1 cellular context compared by ENCODE assay signal in genomic region chr1:204207136-204207616, GRCh38.
TF ChIP-seq lines count a peak whose summit lies in the region.

No MANE protein-coding gene starts in this region.

TF ChIP-seq in K562, 482 proteins besides CTCF, POLR2A, EP300 and RAD21 (continued from another document and continues in another):
- TF ChIP-seq, protein P1, sequence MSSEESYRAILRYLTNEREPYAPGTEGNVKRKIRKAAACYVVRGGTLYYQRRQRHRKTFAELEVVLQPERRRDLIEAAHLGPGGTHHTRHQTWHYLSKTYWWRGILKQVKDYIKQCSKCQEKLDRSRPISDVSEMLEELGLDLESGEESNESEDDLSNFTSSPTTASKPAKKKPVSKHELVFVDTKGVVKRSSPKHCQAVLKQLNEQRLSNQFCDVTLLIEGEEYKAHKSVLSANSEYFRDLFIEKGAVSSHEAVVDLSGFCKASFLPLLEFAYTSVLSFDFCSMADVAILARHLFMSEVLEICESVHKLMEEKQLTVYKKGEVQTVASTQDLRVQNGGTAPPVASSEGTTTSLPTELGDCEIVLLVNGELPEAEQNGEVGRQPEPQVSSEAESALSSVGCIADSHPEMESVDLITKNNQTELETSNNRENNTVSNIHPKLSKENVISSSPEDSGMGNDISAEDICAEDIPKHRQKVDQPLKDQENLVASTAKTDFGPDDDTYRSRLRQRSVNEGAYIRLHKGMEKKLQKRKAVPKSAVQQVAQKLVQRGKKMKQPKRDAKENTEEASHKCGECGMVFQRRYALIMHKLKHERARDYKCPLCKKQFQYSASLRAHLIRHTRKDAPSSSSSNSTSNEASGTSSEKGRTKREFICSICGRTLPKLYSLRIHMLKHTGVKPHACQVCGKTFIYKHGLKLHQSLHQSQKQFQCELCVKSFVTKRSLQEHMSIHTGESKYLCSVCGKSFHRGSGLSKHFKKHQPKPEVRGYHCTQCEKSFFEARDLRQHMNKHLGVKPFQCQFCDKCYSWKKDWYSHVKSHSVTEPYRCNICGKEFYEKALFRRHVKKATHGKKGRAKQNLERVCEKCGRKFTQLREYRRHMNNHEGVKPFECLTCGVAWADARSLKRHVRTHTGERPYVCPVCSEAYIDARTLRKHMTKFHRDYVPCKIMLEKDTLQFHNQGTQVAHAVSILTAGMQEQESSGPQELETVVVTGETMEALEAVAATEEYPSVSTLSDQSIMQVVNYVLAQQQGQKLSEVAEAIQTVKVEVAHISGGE (CRISPR knock-in tag; IDR thresholded peaks at IDR 0.05): no peak
- TF ChIP-seq SMAD4 (CRISPR knock-in tag; conservative IDR thresholded peaks at IDR 0.05) (no peak), NCOA4 (IDR thresholded peaks at IDR 0.05; ENCODE audit: partially characterized antibody) (no peak), NR0B1 (IDR thresholded peaks at IDR 0.05; ENCODE audit: partially characterized antibody) (no peak), CREM (IDR thresholded peaks at IDR 0.05; ENCODE audit: low read depth) (peak; percentile 47; the same call in 1 of the 2 replicates), PRDM10 (IDR thresholded peaks at IDR 0.05; ENCODE audit: partially characterized antibody) (peak; percentile 21), TEAD1 (CRISPR knock-in tag; IDR thresholded peaks at IDR 0.05) (0 out of 4 replicates have a peak, but pooled peaks of 1 of the 2 experiments have one; percentile 26), RBM39 (optimal IDR thresholded peaks at IDR 0.05; ENCODE audit: low read depth, low read length) (no peak), ZZZ3 (IDR thresholded peaks at IDR 0.05) (no peak), ZNF3 (CRISPR knock-in tag; IDR thresholded peaks at IDR 0.05) (no peak), PRPF4 (IDR thresholded peaks at IDR 0.05; ENCODE audit: insufficient read depth, low read depth, low read length, poor library complexity, severe bottlenecking) (no peak), KAT2B (IDR thresholded peaks at IDR 0.05; ENCODE audit: low read depth, low read length) (no peak), HDAC3 (IDR thresholded peaks at IDR 0.05; ENCODE audit: borderline replicate concordance, partially characterized antibody) (no peak), NRF1 (conservative IDR thresholded peaks at IDR 0.05 in 1 of 2, IDR thresholded peaks at IDR 0.05 in 1 of 2) (no peak), ZNF512 (tag; IDR thresholded peaks at IDR 0.05) (no peak), FOXA3 (CRISPR knock-in tag; conservative IDR thresholded peaks at IDR 0.05 in 1 of 2, IDR thresholded peaks at IDR 0.05 in 1 of 2) (no peak), HIVEP1 (CRISPR knock-in tag; IDR thresholded peaks at IDR 0.05) (no peak), SMC3 (conservative IDR thresholded peaks at IDR 0.05; ENCODE audit: insufficient read depth, low read depth, low read length) (peak; percentile 84), GTF3C2 (IDR thresholded peaks at IDR 0.05; ENCODE audit: borderline replicate concordance, extremely low read depth, insufficient read length) (no peak), CBX5 (IDR thresholded peaks at IDR 0.05; ENCODE audit: borderline replicate concordance, low read depth) (0 out of 2 replicates have a peak, but pooled peaks have one; percentile 16), CHD1 (IDR thresholded peaks at IDR 0.05; ENCODE audit: low read length) (no peak), GATAD2B (IDR thresholded peaks at IDR 0.05; ENCODE audit: borderline replicate concordance) (no peak), LARP7 (IDR thresholded peaks at IDR 0.05) (no peak), ZNF253 (CRISPR knock-in tag; conservative IDR thresholded peaks at IDR 0.05) (no peak), TEAD4 (IDR thresholded peaks at IDR 0.05; ENCODE audit: low read length) (no peak), TEAD4 (CRISPR knock-in tag; IDR thresholded peaks at IDR 0.05; ENCODE audit: borderline replicate concordance) (no peak), ZNF696 (CRISPR knock-in tag; conservative IDR thresholded peaks at IDR 0.05) (no peak), TFAM (CRISPR knock-in tag; conservative IDR thresholded peaks at IDR 0.05) (no peak), ATF6 (CRISPR knock-in tag; IDR thresholded peaks at IDR 0.05) (no peak), BHLHE40 (IDR thresholded peaks at IDR 0.05; ENCODE audit: low read length) (peak; percentile 66), ZKSCAN1 (IDR thresholded peaks at IDR 0.05; ENCODE audit: low read depth, low read length) (no peak), XRCC4 (IDR thresholded peaks at IDR 0.05; ENCODE audit: extremely low read depth, insufficient read depth, insufficient read length) (no peak)
- TF ChIP-seq, protein P2, sequence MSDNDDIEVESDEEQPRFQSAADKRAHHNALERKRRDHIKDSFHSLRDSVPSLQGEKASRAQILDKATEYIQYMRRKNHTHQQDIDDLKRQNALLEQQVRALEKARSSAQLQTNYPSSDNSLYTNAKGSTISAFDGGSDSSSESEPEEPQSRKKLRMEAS (CRISPR knock-in tag; IDR thresholded peaks at IDR 0.05): 0 out of 2 replicates have a peak, but pooled peaks have one; percentile 22
- TF ChIP-seq, protein P3, sequence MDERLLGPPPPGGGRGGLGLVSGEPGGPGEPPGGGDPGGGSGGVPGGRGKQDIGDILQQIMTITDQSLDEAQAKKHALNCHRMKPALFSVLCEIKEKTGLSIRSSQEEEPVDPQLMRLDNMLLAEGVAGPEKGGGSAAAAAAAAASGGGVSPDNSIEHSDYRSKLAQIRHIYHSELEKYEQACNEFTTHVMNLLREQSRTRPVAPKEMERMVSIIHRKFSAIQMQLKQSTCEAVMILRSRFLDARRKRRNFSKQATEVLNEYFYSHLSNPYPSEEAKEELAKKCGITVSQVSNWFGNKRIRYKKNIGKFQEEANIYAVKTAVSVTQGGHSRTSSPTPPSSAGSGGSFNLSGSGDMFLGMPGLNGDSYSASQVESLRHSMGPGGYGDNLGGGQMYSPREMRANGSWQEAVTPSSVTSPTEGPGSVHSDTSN (CRISPR knock-in tag; IDR thresholded peaks at IDR 0.05; ENCODE audit: low read depth): no peak
- TF ChIP-seq, protein P3 (tag; conservative IDR thresholded peaks at IDR 0.05; ENCODE audit: low read depth): no peak
- TF ChIP-seq, protein P4, sequence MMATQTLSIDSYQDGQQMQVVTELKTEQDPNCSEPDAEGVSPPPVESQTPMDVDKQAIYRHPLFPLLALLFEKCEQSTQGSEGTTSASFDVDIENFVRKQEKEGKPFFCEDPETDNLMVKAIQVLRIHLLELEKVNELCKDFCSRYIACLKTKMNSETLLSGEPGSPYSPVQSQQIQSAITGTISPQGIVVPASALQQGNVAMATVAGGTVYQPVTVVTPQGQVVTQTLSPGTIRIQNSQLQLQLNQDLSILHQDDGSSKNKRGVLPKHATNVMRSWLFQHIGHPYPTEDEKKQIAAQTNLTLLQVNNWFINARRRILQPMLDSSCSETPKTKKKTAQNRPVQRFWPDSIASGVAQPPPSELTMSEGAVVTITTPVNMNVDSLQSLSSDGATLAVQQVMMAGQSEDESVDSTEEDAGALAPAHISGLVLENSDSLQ (IDR thresholded peaks at IDR 0.05): peak; percentile 62
